In genomic region chr5:130337179-130337888, GRCh38 we compare ENCODE assay signal across 9 cellular contexts.
A peak's percentile ranks its signal among the peaks of the same experiment; 100 is the strongest.
DNase-seq lines count a peak whose midpoint lies in the region; ATAC-seq and TF ChIP-seq lines count a peak whose summit lies in the region.
"Had no signal": no experiment of that assay in that cellular context is flagged by ENCODE, and none has a peak within 500 bp of the region (broad histone marks: within the 10 kb centered on the region; RNA-seq: fewer than 3 reads in every experiment).

No MANE protein-coding gene starts in this region.

- ATAC-seq in HG02981 (IDR thresholded peaks at IDR 0.05; ENCODE audit: unreplicated experiment): no peak
- ATAC-seq in HG02938 (IDR thresholded peaks at IDR 0.05; ENCODE audit: unreplicated experiment): no peak
- ATAC-seq: stimulated activated naive CD8-positive, alpha-beta T cell treated with anti-CD3 and anti-CD28 coated beads, Interleukin-15, Interleukin-2, amounts not matched to agents 100 U/mL and 50 U/mL, for 24 hours had no signal

- peaks cover 19% of the 10 kb centered on the region for H3K4me1 ChIP-seq in mesodermal cell (ENCODE audit: control insufficient read depth, insufficient read depth, low read length, poor library complexity, severe bottlenecking)

- 73 to 80% methylated on average over 1 to 2 of the region's 7 CpGs for WGBS in mesodermal cell (ENCODE audit: insufficient coverage in 2 of 2), 2 experiments

- no peaks in the 10 kb centered on the region for H3K36me3 ChIP-seq in mesodermal cell (ENCODE audit: control insufficient read depth, insufficient read depth, low read length)

- DNase-seq in AG09319 (ENCODE audit: extremely low read depth, low read depth): peak; percentile 11
- DNase-seq in LHCN-M2 (ENCODE audit: low read depth): peak; percentile 82
- DNase-seq in dedifferentiated amniotic fluid mesenchymal stem cell (ENCODE audit: extremely low spot score): peak; percentile 81
- no peak for DNase-seq in T-helper 1 cell
- no peak for DNase-seq in NOMO-1 treated with DMSO at 0.1 percent for 48 hours (lab: John Stamatoyannopoulos, UW; ENCODE audit: unreplicated experiment)
- DNase-seq: stimulated activated naive CD8-positive, alpha-beta T cell treated with anti-CD3 and anti-CD28 coated beads, Interleukin-15, Interleukin-2, amounts not matched to agents 100 U/mL and 50 U/mL, for 24 hours had no signal

- no peak overlapping the region for H3K4me3 ChIP-seq in mesodermal cell (ENCODE audit: extremely low read depth, insufficient read depth, low read length, poor library complexity, severe bottlenecking)

- H3K27ac ChIP-seq in mesodermal cell (ENCODE audit: low read depth, low read length, severe bottlenecking): peak overlapping the region; percentile 48

- H3K9me3 ChIP-seq in mesodermal cell (ENCODE audit: control insufficient read depth, low read length): no peaks in the 10 kb centered on the region

- no peak for TF ChIP-seq CTCF in AG09319 (IDR thresholded peaks at IDR 0.05; ENCODE audit: low read depth, low read length)

Comparison
In these comparisons a context has a peak if more than half of its experiments do, and no peak if none do; other contexts are left out.
1. DNase-seq: peak in AG09319 (single experiment), LHCN-M2 (single experiment) and dedifferentiated amniotic fluid mesenchymal stem cell (single experiment); none in T-helper 1 cell (0 of 5) and NOMO-1 treated with DMSO at 0.1 percent for 48 hours (single experiment).